23 cellular contexts compared by ENCODE assay signal in genomic region chr5:116409591-116410296, GRCh38.
"Had no signal": no experiment of that assay in that cellular context is flagged by ENCODE, and none has a peak within 500 bp of the region (broad histone marks: within the 10 kb centered on the region; RNA-seq: fewer than 3 reads in every experiment).

No MANE protein-coding gene starts in this region.

- H3K27me3 Mint-ChIP-seq: activated CD4-positive, alpha-beta T cell treated with anti-CD3 and anti-CD28 coated beads, Interleukin-2, amount 10 ng/mL, durations not matched to agents 7 days and 5 days; activated CD8-positive, alpha-beta memory T cell treated with anti-CD3 and anti-CD28 coated beads, Interleukin-2, amount 10 ng/mL, durations not matched to agents 7 days and 5 days; activated CD8-positive, alpha-beta T cell treated with anti-CD3 and anti-CD28 coated beads for 36 hours; brain; naive thymus-derived CD4-positive, alpha-beta T cell; type B pancreatic cell had no signal

- H3K9me3 Mint-ChIP-seq: activated CD4-positive, alpha-beta T cell treated with anti-CD3 and anti-CD28 coated beads, Interleukin-2, amount 10 ng/mL, durations not matched to agents 7 days and 5 days; activated CD8-positive, alpha-beta T cell treated with anti-CD3 and anti-CD28 coated beads for 36 hours; brain; type B pancreatic cell had no signal

- DNase-seq: activated CD4-positive, alpha-beta T cell treated with anti-CD3 and anti-CD28 coated beads, Interleukin-2, amount 10 ng/mL, durations not matched to agents 7 days and 5 days; activated CD4-positive, CD25-positive, alpha-beta regulatory T cell treated with anti-CD3 and anti-CD28 coated beads, Interleukin-2, amount 50 U/mL, for 72 hours; activated CD8-positive, alpha-beta memory T cell treated with anti-CD3 and anti-CD28 coated beads, Interleukin-2, amount 10 ng/mL, durations not matched to agents 7 days and 5 days; activated CD8-positive, alpha-beta T cell treated with anti-CD3 and anti-CD28 coated beads for 36 hours; activated effector memory CD4-positive, alpha-beta T cell treated with anti-CD3 and anti-CD28 coated beads, Interleukin-2, amount 50 U/mL, for 16 hours; activated naive CD4-positive, alpha-beta T cell treated with anti-CD3 and anti-CD28 coated beads, Interleukin-2, amount 50 U/mL, for 16 hours; activated T-cell treated with anti-CD3 and anti-CD28 coated beads for 4 hours; anterior cingulate cortex; dermis blood vessel endothelial cell; effector CD8-positive, alpha-beta T cell; foreskin keratinocyte; hippocampal formation; left ventricle myocardium inferior; naive thymus-derived CD4-positive, alpha-beta T cell; spleen; stimulated activated CD4-positive, alpha-beta T cell treated with anti-CD3 and anti-CD28 coated beads, Interleukin-4, amount 100 ng/mL, for 1 hour; stimulated activated naive CD4-positive, alpha-beta T cell treated with Interleukin-2 at 50 U/mL for 16 hours; WERI-Rb-1 had no signal

- H3K4me1 ChIP-seq: foreskin keratinocyte, prostate gland, spleen had no signal

- H3K27ac Mint-ChIP-seq: activated CD4-positive, alpha-beta T cell treated with anti-CD3 and anti-CD28 coated beads, Interleukin-2, amount 10 ng/mL, durations not matched to agents 7 days and 5 days; activated CD8-positive, alpha-beta memory T cell treated with anti-CD3 and anti-CD28 coated beads, Interleukin-2, amount 10 ng/mL, durations not matched to agents 7 days and 5 days; activated CD8-positive, alpha-beta T cell treated with anti-CD3 and anti-CD28 coated beads for 36 hours; naive thymus-derived CD4-positive, alpha-beta T cell; type B pancreatic cell had no signal

- H3K36me3 ChIP-seq: left ventricle myocardium inferior, prostate gland, right atrium auricular region, thoracic aorta, WERI-Rb-1 had no signal

- H3K4me3 Mint-ChIP-seq: activated CD4-positive, alpha-beta T cell treated with anti-CD3 and anti-CD28 coated beads, Interleukin-2, amount 10 ng/mL, durations not matched to agents 7 days and 5 days; activated CD8-positive, alpha-beta memory T cell treated with anti-CD3 and anti-CD28 coated beads, Interleukin-2, amount 10 ng/mL, durations not matched to agents 7 days and 5 days; activated CD8-positive, alpha-beta T cell treated with anti-CD3 and anti-CD28 coated beads for 36 hours; brain; naive thymus-derived CD4-positive, alpha-beta T cell; type B pancreatic cell had no signal

- ATAC-seq: activated CD8-positive, alpha-beta memory T cell treated with anti-CD3 and anti-CD28 coated beads, Interleukin-2, amount 10 ng/mL, durations not matched to agents 7 days and 5 days; activated CD8-positive, alpha-beta T cell treated with anti-CD3 and anti-CD28 coated beads for 36 hours; foreskin keratinocyte; naive thymus-derived CD4-positive, alpha-beta T cell had no signal

- H3K4me3 ChIP-seq: left ventricle myocardium inferior, prostate gland, right atrium auricular region, spleen, thoracic aorta had no signal

- H3K36me3 Mint-ChIP-seq: activated CD8-positive, alpha-beta memory T cell treated with anti-CD3 and anti-CD28 coated beads, Interleukin-2, amount 10 ng/mL, durations not matched to agents 7 days and 5 days; brain; type B pancreatic cell had no signal

- H3K27ac ChIP-seq: foreskin keratinocyte, left ventricle myocardium inferior, prostate gland, right atrium auricular region, spleen, thoracic aorta, WERI-Rb-1 had no signal

- H3K9me3 ChIP-seq: left ventricle myocardium inferior, prostate gland, right atrium auricular region, spleen, thoracic aorta had no signal

- H3K27me3 ChIP-seq: foreskin keratinocyte, right atrium auricular region, spleen had no signal

- H3K4me1 Mint-ChIP-seq: activated CD4-positive, alpha-beta T cell treated with anti-CD3 and anti-CD28 coated beads, Interleukin-2, amount 10 ng/mL, durations not matched to agents 7 days and 5 days; activated CD8-positive, alpha-beta memory T cell treated with anti-CD3 and anti-CD28 coated beads, Interleukin-2, amount 10 ng/mL, durations not matched to agents 7 days and 5 days; naive thymus-derived CD4-positive, alpha-beta T cell had no signal
